In the genomic region with DNA sequence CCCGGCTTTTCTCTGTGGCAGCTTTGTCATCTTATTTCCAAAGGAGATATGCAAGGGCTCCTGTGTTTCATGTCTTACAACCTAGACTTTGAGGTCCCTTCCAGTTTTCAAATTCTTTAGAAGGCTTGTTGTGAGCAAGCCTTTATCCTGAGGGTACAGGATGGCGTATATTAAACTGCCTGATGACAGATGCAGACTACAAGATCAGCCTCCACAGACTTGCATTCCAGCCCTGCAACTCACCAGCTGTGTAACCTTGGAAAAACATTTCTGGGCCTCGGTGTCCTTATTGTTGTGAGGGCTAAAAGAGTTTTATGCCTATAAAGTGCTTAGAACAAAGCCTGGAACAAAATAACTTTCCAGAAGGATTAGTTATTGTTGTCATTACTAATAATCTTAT, we compare ENCODE assay signal across 12 cellular contexts. TPM values are rescaled to one million over a fixed set of nuclear protein-coding genes. Genes with fewer than 3 reads are reported as not detected.
A peak's percentile ranks its signal among the peaks of the same experiment; 100 is the strongest.
DNase-seq lines count a peak whose midpoint lies in the region; ATAC-seq and TF ChIP-seq lines count a peak whose summit lies in the region.
"Had no signal": no experiment of that assay in that cellular context is flagged by ENCODE, and none has a peak within 500 bp of the region (broad histone marks: within the 10 kb centered on the region; RNA-seq: fewer than 3 reads in every experiment).

No MANE protein-coding gene starts in this region.

- peak; percentile 79 for DNase-seq in AG08395 (ENCODE audit: low spot score)
- peak; percentile 83 for DNase-seq in LHCN-M2 (ENCODE audit: low read depth)
- peak; percentile 70 to 83 for DNase-seq in cardiac fibroblast (ENCODE audit: low read depth in 2 of 2)
- peak; percentile 68 for DNase-seq in left kidney (ENCODE audit: low read depth, low spot score)
- DNase-seq in activated CD4-positive, alpha-beta T cell treated with anti-CD3 and anti-CD28 coated beads, Interleukin-2, amount 10 ng/mL, durations not matched to agents 24 days and 14 days, result no peak
- no peak for DNase-seq in GDM1 (lab: John Stamatoyannopoulos, UW)
- DNase-seq in NCI-H146 treated with DMSO at 0.1 percent for 48 hours (lab: John Stamatoyannopoulos, UW; ENCODE audit: unreplicated experiment), result no peak
- DNase-seq: amygdala, heart right ventricle had no signal

- ATAC-seq in HG03457 (IDR thresholded peaks at IDR 0.05; ENCODE audit: unreplicated experiment), result no peak

- H3K36me3 Mint-ChIP-seq in activated CD4-positive, alpha-beta T cell treated with anti-CD3 and anti-CD28 coated beads, Interleukin-2, amount 10 ng/mL, durations not matched to agents 24 days and 14 days (ENCODE audit: low read depth), result no peaks in the 10 kb centered on the region

- H3K27me3 Mint-ChIP-seq in activated CD4-positive, alpha-beta T cell treated with anti-CD3 and anti-CD28 coated beads, Interleukin-2, amount 10 ng/mL, durations not matched to agents 24 days and 14 days, result peaks cover 34% of the 10 kb centered on the region

- H3K4me3 ChIP-seq in cardiac fibroblast (replicated peaks in 1 of 2; ENCODE audit: low read depth in 2 of 2, low read length in 2 of 2), result no peak overlapping the region
- H3K4me3 ChIP-seq: heart right ventricle, lung had no signal

- H3K27ac Mint-ChIP-seq in activated CD4-positive, alpha-beta T cell treated with anti-CD3 and anti-CD28 coated beads, Interleukin-2, amount 10 ng/mL, durations not matched to agents 24 days and 14 days, result no peak overlapping the region
- H3K27ac Mint-ChIP-seq: B cell had no signal

- no peak overlapping the region for H3K4me3 Mint-ChIP-seq in activated CD4-positive, alpha-beta T cell treated with anti-CD3 and anti-CD28 coated beads, Interleukin-2, amount 10 ng/mL, durations not matched to agents 24 days and 14 days
- H3K4me3 Mint-ChIP-seq: B cell had no signal

- no peak for TF ChIP-seq CTCF in cardiac fibroblast (IDR thresholded peaks at IDR 0.05; ENCODE audit: low read depth, low read length)

- no peaks in the 10 kb centered on the region for H3K9me3 Mint-ChIP-seq in activated CD4-positive, alpha-beta T cell treated with anti-CD3 and anti-CD28 coated beads, Interleukin-2, amount 10 ng/mL, durations not matched to agents 24 days and 14 days

- intact Hi-C loops in activated CD4-positive, alpha-beta T cell treated with anti-CD3 and anti-CD28 coated beads, Interleukin-2, amount 10 ng/mL, durations not matched to agents 24 days and 14 days (cut with micrococcal nuclease), result no loop called here

- H3K4me1 Mint-ChIP-seq in activated CD4-positive, alpha-beta T cell treated with anti-CD3 and anti-CD28 coated beads, Interleukin-2, amount 10 ng/mL, durations not matched to agents 24 days and 14 days, result no peaks in the 10 kb centered on the region
- H3K4me1 Mint-ChIP-seq: B cell had no signal

RNA-seq across cellular contexts. Expression of a gene that starts 25.4 kb away (rescaled TPM):
- 0.29 and 0.32 TPM in 2 replicates for total RNA-seq in LHCN-M2 (2014; rRNA removed)
- polyA plus RNA-seq in LHCN-M2 (2012), result 0.64 TPM
- total RNA-seq in activated CD4-positive, alpha-beta T cell treated with anti-CD3 and anti-CD28 coated beads, Interleukin-2, amount 10 ng/mL, durations not matched to agents 24 days and 14 days, result 8.3 and 9.2 TPM in 2 replicates

Comparison
In these comparisons a context has a peak if more than half of its experiments do, and no peak if none do; other contexts are left out.
1. DNase-seq: peak in AG08395 (single experiment), LHCN-M2 (single experiment), cardiac fibroblast (2 of 2) and left kidney (single experiment); none in activated CD4-positive, alpha-beta T cell treated with anti-CD3 and anti-CD28 coated beads, Interleukin-2, amount 10 ng/mL, durations not matched to agents 24 days and 14 days (single experiment), GDM1 (single experiment) and NCI-H146 treated with DMSO at 0.1 percent for 48 hours (single experiment).